Comparison of ENCODE assay signal across 1 cellular context in the genomic region with DNA sequence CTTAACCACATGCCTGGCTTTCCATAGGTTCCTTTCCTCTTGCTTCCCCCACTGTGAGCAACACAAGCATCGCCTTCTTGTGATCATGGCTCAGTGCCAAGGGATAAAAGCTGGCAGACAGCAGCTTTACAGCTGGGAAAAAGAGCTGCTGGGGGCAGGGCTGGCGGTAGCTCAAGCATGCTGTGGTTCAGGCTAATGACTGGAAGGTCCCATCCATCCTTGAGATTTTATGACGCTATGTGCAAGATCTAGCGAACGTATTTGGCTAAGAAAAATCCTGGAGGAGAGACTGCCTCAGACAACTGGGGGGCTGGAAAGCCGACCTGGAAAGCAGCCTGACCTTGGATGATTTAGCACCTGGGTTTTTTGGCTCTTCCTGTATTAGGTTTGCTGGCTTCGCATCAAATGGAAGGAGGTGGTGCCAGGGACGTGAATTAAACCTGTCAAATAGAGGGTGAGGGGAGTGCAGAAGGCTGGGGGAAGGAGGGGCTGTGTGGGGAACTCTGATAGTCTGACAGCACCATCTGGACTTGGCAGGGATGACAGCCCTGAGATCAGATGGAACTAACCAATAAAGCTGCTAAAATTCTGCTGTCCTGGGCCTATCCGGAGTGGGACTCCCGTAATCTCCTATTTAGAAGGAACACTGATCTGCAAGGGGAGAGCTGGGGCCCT.
TF ChIP-seq lines count a peak whose summit lies in the region.

No MANE protein-coding gene starts in this region.

TF ChIP-seq in H1, 55 proteins besides CTCF, POLR2A, EP300 and RAD21:
- TF ChIP-seq SP4 (IDR thresholded peaks at IDR 0.05; ENCODE audit: low read length) (no peak), SUZ12 (IDR thresholded peaks at IDR 0.05; ENCODE audit: low read length) (no peak), SRF (IDR thresholded peaks at IDR 0.05; ENCODE audit: low read depth, low read length) (no peak), CHD2 (IDR thresholded peaks at IDR 0.05; ENCODE audit: low read length) (no peak), RNF2 (IDR thresholded peaks at IDR 0.05; ENCODE audit: borderline replicate concordance, low read depth, low read length, missing control alignments, poor library complexity, severe bottlenecking) (no peak), EZH2 (IDR thresholded peaks at IDR 0.05; ENCODE audit: low read depth, low read length, severe bottlenecking) (no peak), CBX5 (IDR thresholded peaks at IDR 0.05; ENCODE audit: low read depth, low read length) (no peak), HDAC6 (IDR thresholded peaks at IDR 0.05; ENCODE audit: low read depth, low read length) (no peak), NANOG (IDR thresholded peaks at IDR 0.05; ENCODE audit: insufficient read depth, low read depth, low read length, poor library complexity, severe bottlenecking) (no peak), CHD7 (IDR thresholded peaks at IDR 0.05; ENCODE audit: insufficient replicate concordance, low read length) (no peak), JUND (IDR thresholded peaks at IDR 0.05; ENCODE audit: low read length) (no peak), SIRT6 (IDR thresholded peaks at IDR 0.05; ENCODE audit: low read length) (no peak), TAF7 (optimal IDR thresholded peaks at IDR 0.05; ENCODE audit: borderline replicate concordance, low read depth, low read length) (no peak), RXRA (IDR thresholded peaks at IDR 0.05; ENCODE audit: insufficient read depth, low read depth, low read length) (no peak), MAX (IDR thresholded peaks at IDR 0.05) (no peak), CBX8 (IDR thresholded peaks at IDR 0.05; ENCODE audit: borderline replicate concordance, low read depth, low read length) (no peak), GABPA (IDR thresholded peaks at IDR 0.05; ENCODE audit: borderline replicate concordance, insufficient read depth, low read length) (no peak)
- TF ChIP-seq, protein P1, sequence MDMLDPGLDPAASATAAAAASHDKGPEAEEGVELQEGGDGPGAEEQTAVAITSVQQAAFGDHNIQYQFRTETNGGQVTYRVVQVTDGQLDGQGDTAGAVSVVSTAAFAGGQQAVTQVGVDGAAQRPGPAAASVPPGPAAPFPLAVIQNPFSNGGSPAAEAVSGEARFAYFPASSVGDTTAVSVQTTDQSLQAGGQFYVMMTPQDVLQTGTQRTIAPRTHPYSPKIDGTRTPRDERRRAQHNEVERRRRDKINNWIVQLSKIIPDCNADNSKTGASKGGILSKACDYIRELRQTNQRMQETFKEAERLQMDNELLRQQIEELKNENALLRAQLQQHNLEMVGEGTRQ (IDR thresholded peaks at IDR 0.05; ENCODE audit: low read length): no peak
TF ChIP-seq in H1: peak in this region for 0.
